ENCODE assay signal across 22 cellular contexts in genomic region chr19:47506459-47506858, GRCh38. TPM values are rescaled to one million over a fixed set of nuclear protein-coding genes. Genes with fewer than 3 reads are reported as not detected.
A peak's percentile ranks its signal among the peaks of the same experiment; 100 is the strongest.
DNase-seq lines count a peak whose midpoint lies in the region; FAIRE-seq and TF ChIP-seq lines count a peak whose summit lies in the region.
"Had no signal": no experiment of that assay in that cellular context is flagged by ENCODE, and none has a peak within 500 bp of the region (broad histone marks: within the 10 kb centered on the region; RNA-seq: fewer than 3 reads in every experiment).

No MANE protein-coding gene starts in this region.

- WGBS in adrenal gland, 4 donors, result 66 to 80% (median 75%) methylated on average over 3 to 8 of the region's 8 CpGs

- H3K4me3 ChIP-seq in adrenal gland (no peak overlapping the region), cardiac muscle cell (no peak overlapping the region)

- H3K36me3 Mint-ChIP-seq in nephron (ENCODE audit: low read depth), result peaks cover 16% of the 10 kb centered on the region
- H3K36me3 Mint-ChIP-seq: natural killer cell treated with Interleukin-12 subunit alpha and Interleukin-12 subunit beta and Interleukin-15 and Interleukin-18, amount 100 ng/mL, for 72 hours had no signal

- H3K9me3 ChIP-seq in adrenal gland (replicated peaks in 1 of 3) (no peaks in the 10 kb centered on the region), cardiac muscle cell (ENCODE audit: low read depth) (no peaks in the 10 kb centered on the region)
- H3K9me3 ChIP-seq: BE2C had no signal

- FAIRE-seq in urothelium cell line (lab: Jason Lieb, UNC), result no peak
- FAIRE-seq: GM18507 had no signal

- TF ChIP-seq CTCF in adrenal gland (IDR thresholded peaks at IDR 0.05), result no peak
- TF ChIP-seq CTCF in cardiac muscle cell (IDR thresholded peaks at IDR 0.05; ENCODE audit: low read depth, low read length), result no peak
- TF ChIP-seq CTCF in nephron (IDR thresholded peaks at IDR 0.05; ENCODE audit: unreplicated experiment in 3 of 3), result no peak

- DNase-seq in adrenal gland (peak in 2 of 7 donors; percentile 13 to 29), cardiac muscle cell (ENCODE audit: low read depth in 1 of 2, low spot score in 1 of 2) (no peak), substantia nigra (lab: John Stamatoyannopoulos, UW) (peak in 6 of 49 donors; percentile 8 to 34 (median 25)), mesenteric fat pad (ENCODE audit: low spot score) (no peak), amniotic stem cell (lab: John Stamatoyannopoulos, UW) (no peak), urothelium cell line (ENCODE audit: low spot score) (no peak)
- no peak for DNase-seq in activated CD4-positive, alpha-beta T cell treated with anti-CD3 and anti-CD28 coated beads, Interleukin-2, amount 50 U/mL, for 48 hours
- DNase-seq: activated CD4-positive, alpha-beta T cell treated with anti-CD3 and anti-CD28 coated beads for 1 hour; activated CD8-positive, alpha-beta memory T cell treated with anti-CD3 and anti-CD28 coated beads, Interleukin-2, amount 10 ng/mL, durations not matched to agents 7 days and 5 days; BE2C; Calu3; endodermal cell; NCI-H345; RPMI8226; trophoblast cell had no signal

- intact Hi-C loops in adrenal gland (cut with DNase I), result no loop called here

- no peaks in the 10 kb centered on the region for H3K9me3 Mint-ChIP-seq in nephron
- H3K9me3 Mint-ChIP-seq: activated T-helper 2 cell treated with anti-CD3 and anti-CD28 coated beads, Interferon-gamma antibody, Interleukin-2, Interleukin-4, amounts not matched to agents 10 μg/mL and 5 μg/mL and 100 μg/mL, durations not matched to agents 14 hours and 24 hours and 36 hours; endodermal cell; natural killer cell treated with Interleukin-12 subunit alpha and Interleukin-12 subunit beta and Interleukin-15 and Interleukin-18, amount 100 ng/mL, for 72 hours had no signal

- H3K36me3 ChIP-seq in adrenal gland (replicated peaks in 1 of 2), result peaks cover 0 to 24% of the 10 kb centered on the region in 2 donors
- H3K36me3 ChIP-seq in cardiac muscle cell, result no peaks in the 10 kb centered on the region

- peak overlapping the region in 2 of 3 experiments; percentile 33 to 54 for H3K27ac Mint-ChIP-seq in nephron
- H3K27ac Mint-ChIP-seq: activated CD8-positive, alpha-beta memory T cell treated with anti-CD3 and anti-CD28 coated beads, Interleukin-2, amount 10 ng/mL, durations not matched to agents 7 days and 5 days; activated T-helper 2 cell treated with anti-CD3 and anti-CD28 coated beads, Interferon-gamma antibody, Interleukin-2, Interleukin-4, amounts not matched to agents 10 μg/mL and 5 μg/mL and 100 μg/mL, durations not matched to agents 14 hours and 24 hours and 36 hours; endodermal cell had no signal

- peaks cover 35% of the 10 kb centered on the region for H3K4me1 Mint-ChIP-seq in nephron
- H3K4me1 Mint-ChIP-seq: endodermal cell had no signal

- TF ChIP-seq POLR2A in adrenal gland (IDR thresholded peaks at IDR 0.05), result no peak

- peaks cover 57 to 76% of the 10 kb centered on the region in 2 donors for H3K4me1 ChIP-seq in adrenal gland (replicated peaks in 1 of 2)
- no peaks in the 10 kb centered on the region for H3K4me1 ChIP-seq in cardiac muscle cell (ENCODE audit: low read depth)

- H3K27me3 ChIP-seq in adrenal gland, result no peaks in the 10 kb centered on the region
- H3K27me3 ChIP-seq in cardiac muscle cell, result no peaks in the 10 kb centered on the region
- H3K27me3 ChIP-seq: BE2C had no signal

- no peaks in the 10 kb centered on the region for H3K27me3 Mint-ChIP-seq in nephron (ENCODE audit: low read depth)
- H3K27me3 Mint-ChIP-seq: activated CD8-positive, alpha-beta memory T cell treated with anti-CD3 and anti-CD28 coated beads, Interleukin-2, amount 10 ng/mL, durations not matched to agents 7 days and 5 days; natural killer cell treated with Interleukin-12 subunit alpha and Interleukin-12 subunit beta and Interleukin-15 and Interleukin-18, amount 100 ng/mL, for 72 hours had no signal

- peak overlapping the region in 3 of 5 donors; percentile 0 to 100 (median 62) for H3K27ac ChIP-seq in adrenal gland
- H3K27ac ChIP-seq in cardiac muscle cell, result peak overlapping the region; percentile 80
- peak overlapping the region; percentile 46 for H3K27ac ChIP-seq in substantia nigra (ENCODE audit: low read depth, low read length, poor library complexity, severe bottlenecking)
- H3K27ac ChIP-seq: HL-60 had no signal

- H3K4me3 Mint-ChIP-seq in nephron, result no peak overlapping the region
- H3K4me3 Mint-ChIP-seq: activated CD8-positive, alpha-beta memory T cell treated with anti-CD3 and anti-CD28 coated beads, Interleukin-2, amount 10 ng/mL, durations not matched to agents 7 days and 5 days; endodermal cell; natural killer cell treated with Interleukin-12 subunit alpha and Interleukin-12 subunit beta and Interleukin-15 and Interleukin-18, amount 100 ng/mL, for 72 hours had no signal

RNA-seq across cellular contexts. Expression of gene NAPA, which starts 8.4 kb away (rescaled TPM):
- total RNA-seq in adrenal gland (100 to 1,000 TPM; 162 to 481 (median 269) TPM), cardiac muscle cell (62.5 and 108 TPM in 2 replicates), mesenteric fat pad (99.0 TPM)
- polyA plus RNA-seq in adrenal gland (100 to 1,000 TPM; 200 to 283 (median 244) TPM), cardiac muscle cell (123 and 173 TPM in 2 replicates)

RNA-seq across cellular contexts. Expression of gene KPTN, which starts 22.4 kb away (rescaled TPM):
- total RNA-seq in adrenal gland (10 to 100 TPM in 4 of 8 donors, 1 to 10 TPM in 4; 2.9 to 25.6 (median 9.9) TPM), cardiac muscle cell (10.2 and 10.4 TPM in 2 replicates), mesenteric fat pad (9.8 TPM)
- polyA plus RNA-seq in adrenal gland (100 to 1,000 TPM in 1 of 3 donors, 10 to 100 TPM in 1, 1 to 10 TPM in 1; 7.3 to 121 (median 37.5) TPM), cardiac muscle cell (15.5 and 20.6 TPM in 2 replicates)

RNA-seq across cellular contexts. Expression of gene SLC8A2, which starts 34.8 kb away (rescaled TPM):
- 1 to 10 TPM in 4 of 8 donors, under 1 TPM in 1, not detected in 3; 0.36 to 6.1 (median 4.2) TPM for total RNA-seq in adrenal gland
- 1 to 10 TPM in 2 of 3 donors, under 1 TPM in 1; 0.74 to 3.1 (median 3.0) TPM for polyA plus RNA-seq in adrenal gland
- total RNA-seq in cardiac muscle cell, result 3.7 and 4.6 TPM in 2 replicates
- 0.67 and 0.99 TPM in 2 replicates for polyA plus RNA-seq in cardiac muscle cell
- not detected for total RNA-seq in mesenteric fat pad
- total RNA-seq: activated T-helper 2 cell treated with anti-CD3 and anti-CD28 coated beads, Interferon-gamma antibody, Interleukin-2, Interleukin-4, amounts not matched to agents 10 μg/mL and 5 μg/mL and 100 μg/mL, durations not matched to agents 14 hours and 24 hours and 36 hours; lung microvascular endothelial cell; MCF 10A; natural killer cell treated with Interleukin-12 subunit alpha and Interleukin-12 subunit beta and Interleukin-15 and Interleukin-18, amount 100 ng/mL, for 72 hours had no signal
